In the genomic region with DNA sequence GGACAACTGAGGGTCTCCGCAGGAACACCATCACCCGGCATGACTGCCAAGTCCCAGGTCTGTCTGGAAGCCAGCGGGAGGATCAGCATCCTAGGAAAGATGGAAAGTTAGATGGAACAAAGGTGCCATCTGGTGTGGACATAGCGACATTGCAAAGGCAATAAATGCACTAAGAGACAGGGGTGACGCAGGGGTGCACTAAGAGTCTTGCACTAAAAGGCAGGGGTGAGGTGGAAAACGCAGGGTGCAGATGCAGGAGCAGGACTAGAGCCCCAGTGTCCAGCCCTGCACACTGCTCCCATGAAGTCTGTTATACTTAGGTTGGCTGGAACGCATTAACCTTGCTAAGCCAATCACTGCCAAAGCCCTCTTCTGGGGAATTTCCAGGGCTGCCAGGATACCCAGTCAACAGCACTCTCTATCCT, we compare ENCODE assay signal across 8 cellular contexts. TPM values are rescaled to one million over a fixed set of nuclear protein-coding genes. Genes with fewer than 3 reads are reported as not detected.
DNase-seq lines count a peak whose midpoint lies in the region; ATAC-seq and TF ChIP-seq lines count a peak whose summit lies in the region.

No MANE protein-coding gene starts in this region.

- no peak overlapping the region for H2AFZ ChIP-seq in KMS-11 (ENCODE audit: low read depth)

- in situ Hi-C loops in astrocyte of the cerebellum (cut with HindIII; ENCODE audit: low sequenced_read_pairs), result loop anchor here (5.0 kb wide), 1 partner anchor 76 kb away; no protein-coding TSS in a partner anchor

- H3K4me2 ChIP-seq in KMS-11, result no peak overlapping the region

- DNase-seq in DMS53 treated with DMSO at 0.1 percent for 48 hours (lab: John Stamatoyannopoulos, UW; ENCODE audit: unreplicated experiment) (peak; percentile 11), astrocyte of the cerebellum (ENCODE audit: low read depth) (peak; percentile 50), iPS-NIHi11 (ENCODE audit: low spot score) (peak; percentile 83), NOMO-1 treated with DMSO at 0.1 percent for 48 hours (lab: John Stamatoyannopoulos, UW; ENCODE audit: unreplicated experiment) (no peak)
- no peak for DNase-seq in stimulated activated CD8-positive, alpha-beta memory T cell treated with anti-CD3 and anti-CD28 coated beads, Interleukin-4, amount 100 ng/mL, for 48 hours

- H3K36me3 ChIP-seq in KMS-11 (ENCODE audit: insufficient read depth), result no peaks in the 10 kb centered on the region

- H3K4me1 ChIP-seq in KMS-11 (ENCODE audit: low read depth, poor library complexity, severe bottlenecking), result peaks cover 62% of the 10 kb centered on the region

- no peaks in the 10 kb centered on the region for H3K27me3 ChIP-seq in KMS-11 (ENCODE audit: insufficient read depth, low read depth)

- no peak overlapping the region for H3K9ac ChIP-seq in KMS-11

- H3K27ac ChIP-seq in KMS-11 (peak overlapping the region; percentile 14; the same call in 1 of the 2 replicates), temporal lobe (ENCODE audit: low read depth, low read length) (peak overlapping the region; percentile 54)

- TF ChIP-seq CTCF in KMS-11 (conservative IDR thresholded peaks at IDR 0.05; ENCODE audit: low read depth, low read length) (peak; percentile 37; the same call in 1 of the 2 replicates), astrocyte of the cerebellum (IDR thresholded peaks at IDR 0.05; ENCODE audit: low read depth, low read length, missing control alignments) (peak; percentile 77)

- H3K79me2 ChIP-seq in KMS-11 (ENCODE audit: insufficient read depth, low read depth), result peaks cover 18% of the 10 kb centered on the region

- no peaks in the 10 kb centered on the region for H4K20me1 ChIP-seq in KMS-11 (ENCODE audit: insufficient read depth)

- no peak for ATAC-seq in GM21786 (IDR thresholded peaks at IDR 0.05; ENCODE audit: unreplicated experiment)

- H3K4me3 ChIP-seq in KMS-11 (IDR thresholded peaks at IDR 0.05; ENCODE audit: insufficient read depth, low read depth, low read length) (no peak overlapping the region), astrocyte of the cerebellum (ENCODE audit: low read depth, low read length) (no peak overlapping the region)

RNA-seq across cellular contexts. Expression of a gene that starts 15.5 kb away (rescaled TPM):
- 44.0 TPM for total RNA-seq in temporal lobe

RNA-seq across cellular contexts. Expression of a gene that starts 28.9 kb away (rescaled TPM):
- 44.7 TPM for total RNA-seq in temporal lobe

RNA-seq across cellular contexts. Expression of a gene that starts 56.2 kb away (rescaled TPM):
- total RNA-seq in temporal lobe, result 124 TPM

Comparison
In these comparisons a context has a peak if more than half of its experiments do, and no peak if none do; other contexts are left out.
1. DNase-seq: peak in DMS53 treated with DMSO at 0.1 percent for 48 hours (single experiment), astrocyte of the cerebellum (single experiment) and iPS-NIHi11 (single experiment); none in stimulated activated CD8-positive, alpha-beta memory T cell treated with anti-CD3 and anti-CD28 coated beads, Interleukin-4, amount 100 ng/mL, for 48 hours (single experiment) and NOMO-1 treated with DMSO at 0.1 percent for 48 hours (single experiment).